In genomic region chr14:50363734-50364113, GRCh38 we compare ENCODE assay signal across 8 cellular contexts. TPM values are rescaled to one million over a fixed set of nuclear protein-coding genes. Genes with fewer than 3 reads are reported as not detected.
A peak's percentile ranks its signal among the peaks of the same experiment; 100 is the strongest.
DNase-seq lines count a peak whose midpoint lies in the region; ATAC-seq, FAIRE-seq and TF ChIP-seq lines count a peak whose summit lies in the region.

No MANE protein-coding gene starts in this region.

- H3K9me3 Mint-ChIP-seq in osteocyte (ENCODE audit: unreplicated experiment), result no peaks in the 10 kb centered on the region

- peak; percentile 89 to 91 for ATAC-seq in activated CD4-positive, CD25-positive, alpha-beta regulatory T cell treated with anti-CD3 and anti-CD28 coated beads, Interleukin-2, amount 50 U/mL, for 24 hours
- ATAC-seq in HG03039 (IDR thresholded peaks at IDR 0.05; ENCODE audit: unreplicated experiment), result peak; percentile 96

- peak overlapping the region; percentile 61 for H3K4me3 Mint-ChIP-seq in osteocyte (ENCODE audit: unreplicated experiment)

- DNase-seq in activated CD4-positive, CD25-positive, alpha-beta regulatory T cell treated with anti-CD3 and anti-CD28 coated beads, Interleukin-2, amount 50 U/mL, for 72 hours, result no peak
- peak; percentile 32 for DNase-seq in SKM-1 treated with dmso at 0.1 percent for 144 hours (lab: John Stamatoyannopoulos, UW; ENCODE audit: unreplicated experiment)
- DNase-seq in dermis blood vessel endothelial cell, result peak; percentile 52
- DNase-seq in osteocyte (ENCODE audit: extremely low spot score, unreplicated experiment), result no peak
- no peak for DNase-seq in NCI-H1417 (lab: John Stamatoyannopoulos, UW)
- DNase-seq in HTR-8/SVneo (ENCODE audit: insufficient read length, low spot score), result no peak

- no peaks in the 10 kb centered on the region for H3K36me3 Mint-ChIP-seq in osteocyte (ENCODE audit: unreplicated experiment)

- TF ChIP-seq CTCF in osteocyte (IDR thresholded peaks at IDR 0.05), result no peak

- peaks cover 14% of the 10 kb centered on the region for H3K4me1 Mint-ChIP-seq in osteocyte (ENCODE audit: unreplicated experiment)

- H3K27ac Mint-ChIP-seq in osteocyte (ENCODE audit: unreplicated experiment), result peak overlapping the region; percentile 97

- FAIRE-seq in HTR-8/SVneo (lab: Jason Lieb, UNC), result no peak

- H3K27me3 Mint-ChIP-seq in osteocyte (ENCODE audit: unreplicated experiment), result no peaks in the 10 kb centered on the region

RNA-seq across cellular contexts. Expression of gene CDKL1, which starts 33.0 kb away (rescaled TPM):
- 15.0 and 43.6 TPM in 2 replicates for total RNA-seq in dermis blood vessel endothelial cell
- total RNA-seq in osteocyte, result 9.0 and 9.8 TPM in 2 replicates

RNA-seq across cellular contexts. Expression of gene DMAC2L, which starts 51.6 kb away (rescaled TPM):
- total RNA-seq in dermis blood vessel endothelial cell (7.7 and 7.8 TPM in 2 replicates), osteocyte (17.7 and 21.7 TPM in 2 replicates)

RNA-seq across cellular contexts. Expression of gene L2HGDH, which starts 51.7 kb away (rescaled TPM):
- total RNA-seq in dermis blood vessel endothelial cell, result 4.4 and 10.7 TPM in 2 replicates
- 4.2 and 6.5 TPM in 2 replicates for total RNA-seq in osteocyte

Comparison
In these comparisons a context has a peak if more than half of its experiments do, and no peak if none do; other contexts are left out.
1. DNase-seq: peak in SKM-1 treated with dmso at 0.1 percent for 144 hours (single experiment) and dermis blood vessel endothelial cell (single experiment); none in activated CD4-positive, CD25-positive, alpha-beta regulatory T cell treated with anti-CD3 and anti-CD28 coated beads, Interleukin-2, amount 50 U/mL, for 72 hours (single experiment), osteocyte (single experiment), NCI-H1417 (0 of 3) and HTR-8/SVneo (single experiment).